8 cellular contexts compared by ENCODE assay signal in the genomic region with DNA sequence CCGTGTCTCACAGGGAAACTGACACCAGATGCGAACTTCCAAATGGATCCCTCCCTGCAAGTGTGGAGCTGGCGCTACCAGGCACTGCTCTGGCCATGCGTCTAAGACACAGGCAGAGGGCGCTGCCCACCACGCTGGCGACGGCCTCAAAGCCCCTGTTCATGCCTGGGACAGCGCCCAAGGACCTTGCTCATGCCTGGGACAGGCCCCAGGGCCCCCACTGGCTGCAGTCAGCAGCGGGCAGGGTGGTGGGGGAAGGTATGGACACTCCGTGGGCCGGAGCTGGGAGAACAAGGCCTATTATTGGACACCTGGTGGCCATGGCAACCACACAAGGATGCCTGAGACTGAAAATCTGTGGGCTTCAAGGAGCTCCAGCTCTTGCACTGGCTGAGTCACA.
DNase-seq lines count a peak whose midpoint lies in the region; ATAC-seq lines count a peak whose summit lies in the region.

No MANE protein-coding gene starts in this region.

- peaks cover 27 to 44% of the 10 kb centered on the region in 2 donors for H3K27me3 Mint-ChIP-seq in stimulated activated naive B cell treated with anti-CD40 and anti-IgM and Interleukin-4, amounts not matched to agents 10 μg/mL and 1 μg/mL and 100 μg/mL, for 72 hours

- DNase-seq in NCI-H82 (lab: John Stamatoyannopoulos, UW) (peak; percentile 80), NCI-H82 treated with DMSO at 0.1 percent for 48 hours (lab: John Stamatoyannopoulos, UW; ENCODE audit: unreplicated experiment) (no peak), NCI-H1694 (lab: John Stamatoyannopoulos, UW) (peak; percentile 33), medulla oblongata (ENCODE audit: extremely low spot score) (peak; percentile 79)
- peak; percentile 24 to 31 for DNase-seq in activated CD4-positive, alpha-beta T cell treated with anti-CD3 and anti-CD28 coated beads, Interleukin-2, amount 50 U/mL, for 24 hours (ENCODE audit: low read depth in 1 of 2, low spot score in 1 of 2)
- peak; percentile 27 for DNase-seq in effector CD8-positive, alpha-beta T cell (lab: John Stamatoyannopoulos, UW)
- no peak for DNase-seq in stimulated activated naive B cell treated with anti-CD40 and anti-IgM and Interleukin-4, amounts not matched to agents 10 μg/mL and 1 μg/mL and 100 μg/mL, for 72 hours

- peaks cover 2 to 3% of the 10 kb centered on the region in 2 donors for H3K9me3 Mint-ChIP-seq in stimulated activated naive B cell treated with anti-CD40 and anti-IgM and Interleukin-4, amounts not matched to agents 10 μg/mL and 1 μg/mL and 100 μg/mL, for 72 hours

- peak; percentile 67 to 80 for ATAC-seq in stimulated activated naive B cell treated with anti-CD40 and anti-IgM and Interleukin-4, amounts not matched to agents 10 μg/mL and 1 μg/mL and 100 μg/mL, for 72 hours (replicated peaks)
- no peak for ATAC-seq in GM21619 (IDR thresholded peaks at IDR 0.05; ENCODE audit: unreplicated experiment)

- H3K4me3 Mint-ChIP-seq in stimulated activated naive B cell treated with anti-CD40 and anti-IgM and Interleukin-4, amounts not matched to agents 10 μg/mL and 1 μg/mL and 100 μg/mL, for 72 hours = no peak overlapping the region

- no peak overlapping the region for H3K27ac Mint-ChIP-seq in stimulated activated naive B cell treated with anti-CD40 and anti-IgM and Interleukin-4, amounts not matched to agents 10 μg/mL and 1 μg/mL and 100 μg/mL, for 72 hours

- peaks cover 7 to 9% of the 10 kb centered on the region in 2 donors for H3K4me1 Mint-ChIP-seq in stimulated activated naive B cell treated with anti-CD40 and anti-IgM and Interleukin-4, amounts not matched to agents 10 μg/mL and 1 μg/mL and 100 μg/mL, for 72 hours

- peaks cover 3 to 4% of the 10 kb centered on the region in 2 donors for H3K36me3 Mint-ChIP-seq in stimulated activated naive B cell treated with anti-CD40 and anti-IgM and Interleukin-4, amounts not matched to agents 10 μg/mL and 1 μg/mL and 100 μg/mL, for 72 hours

Comparison
In these comparisons a context has a peak if more than half of its experiments do, and no peak if none do; other contexts are left out.
1. DNase-seq: peak in NCI-H82 (single experiment), NCI-H1694 (single experiment), activated CD4-positive, alpha-beta T cell treated with anti-CD3 and anti-CD28 coated beads, Interleukin-2, amount 50 U/mL, for 24 hours (2 of 2), effector CD8-positive, alpha-beta T cell (single experiment) and medulla oblongata (single experiment); none in NCI-H82 treated with DMSO at 0.1 percent for 48 hours (single experiment) and stimulated activated naive B cell treated with anti-CD40 and anti-IgM and Interleukin-4, amounts not matched to agents 10 μg/mL and 1 μg/mL and 100 μg/mL, for 72 hours (single experiment).